ENCODE assay signal across 8 cellular contexts in the genomic region with DNA sequence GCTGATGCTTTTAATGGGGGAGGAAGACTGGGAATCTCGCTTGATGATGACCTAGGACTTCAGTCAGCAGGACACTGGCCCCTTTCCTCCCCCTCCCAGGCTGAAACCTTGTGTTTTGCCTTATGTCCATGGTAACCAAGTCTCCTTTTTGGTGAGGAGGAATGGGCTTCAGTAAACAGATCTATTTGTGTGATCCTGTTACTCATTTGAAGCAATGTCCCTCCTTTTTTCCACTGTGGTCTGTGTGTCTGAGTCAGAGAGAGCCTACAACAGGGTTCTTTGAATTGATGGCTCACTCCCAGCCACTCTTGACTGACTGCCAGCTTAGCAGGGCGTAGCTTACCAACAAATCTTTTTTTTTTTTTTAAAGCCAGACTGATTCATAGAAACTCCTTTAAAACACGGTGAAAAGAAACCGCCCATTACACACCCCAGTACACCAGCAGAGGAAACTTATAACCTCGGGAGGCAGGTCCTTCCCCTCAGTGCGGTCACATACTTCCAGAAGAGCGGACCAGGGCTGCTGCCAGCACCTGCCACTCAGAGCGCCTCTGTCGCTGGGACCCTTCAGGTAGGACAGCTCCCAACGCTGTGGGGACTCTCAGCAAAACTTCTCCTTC. TPM values are rescaled to one million over a fixed set of nuclear protein-coding genes. Genes with fewer than 3 reads are reported as not detected.
DNase-seq lines count a peak whose midpoint lies in the region; ATAC-seq and TF ChIP-seq lines count a peak whose summit lies in the region.

A gene with protein sequence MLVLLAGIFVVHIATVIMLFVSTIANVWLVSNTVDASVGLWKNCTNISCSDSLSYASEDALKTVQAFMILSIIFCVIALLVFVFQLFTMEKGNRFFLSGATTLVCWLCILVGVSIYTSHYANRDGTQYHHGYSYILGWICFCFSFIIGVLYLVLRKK (plus strand): TSS at position 425 of the 620 bp plus-strand sequence. CDS start 14,785 bp downstream, outside the sequence.

- peak within 1 kb of the TSS; percentile 19 for H2AFZ ChIP-seq in HCT116 (ENCODE audit: low read depth, low read length, poor library complexity, severe bottlenecking)

- peak within 1 kb of the TSS; percentile 79 for H3K27ac Mint-ChIP-seq in activated CD4-positive, alpha-beta memory T cell treated with anti-CD3 and anti-CD28 coated beads, Interleukin-2, amount 10 ng/mL, durations not matched to agents 7 days and 5 days

- peak within 1 kb of the TSS; percentile 77 for H3K9ac ChIP-seq in HCT116 (ENCODE audit: low read length)
- H3K9ac ChIP-seq in duodenal mucosa (ENCODE audit: low read depth in 1 of 2, low read length in 2 of 2), result peak within 1 kb of the TSS; percentile 61 to 82

- no peaks in the 10 kb centered on the region for H3K9me3 ChIP-seq in HCT116 (ENCODE audit: control insufficient read depth in 1 of 2, insufficient read depth in 1 of 2, low read depth in 1 of 2, low read length in 2 of 2)
- no peaks in the 10 kb centered on the region for H3K9me3 ChIP-seq in duodenal mucosa (ENCODE audit: control insufficient read depth in 1 of 2, low read length in 2 of 2)

- H3K27me3 ChIP-seq in HCT116 (ENCODE audit: insufficient read depth, low read length), result no peaks in the 10 kb centered on the region
- no peaks in the 10 kb centered on the region for H3K27me3 ChIP-seq in duodenal mucosa (ENCODE audit: control insufficient read depth in 1 of 2, insufficient read depth in 2 of 2, low read length in 2 of 2)

- no peaks in the 10 kb centered on the region for H4K20me1 ChIP-seq in HCT116 (ENCODE audit: insufficient read depth)

- BruUV-seq in HCT116 (replicated peaks; lab: Mats Ljungman, UMichigan), result no TSS peak

- peak within 1 kb of the TSS; percentile 78 for H3K4me3 Mint-ChIP-seq in activated CD4-positive, alpha-beta memory T cell treated with anti-CD3 and anti-CD28 coated beads, Interleukin-2, amount 10 ng/mL, durations not matched to agents 7 days and 5 days

- peak within 1 kb of the TSS; percentile 64 for H3K27ac ChIP-seq in HCT116 (ENCODE audit: low read depth, low read length)
- peak within 1 kb of the TSS; percentile 82 for H3K27ac ChIP-seq in duodenal mucosa (ENCODE audit: low read depth, low read length)

- H3K27me3 Mint-ChIP-seq in activated CD4-positive, alpha-beta memory T cell treated with anti-CD3 and anti-CD28 coated beads, Interleukin-2, amount 10 ng/mL, durations not matched to agents 7 days and 5 days, result peaks cover 5% of the 10 kb centered on the region

- peak within 1 kb of the TSS; percentile 60 to 74 for H3K4me3 ChIP-seq in HCT116 (replicated peaks in 1 of 2; ENCODE audit: low read depth in 1 of 2, low read length in 2 of 2)
- H3K4me3 ChIP-seq in duodenal mucosa (ENCODE audit: low read depth in 1 of 2, low read length in 2 of 2), result peak within 1 kb of the TSS; percentile 62 to 75

- H3K79me2 ChIP-seq in HCT116 (ENCODE audit: insufficient read depth, low read length), result peaks cover 48% of the 10 kb centered on the region

- intact Hi-C loops in HCT116 (cut with micrococcal nuclease), result no loop called here

- peaks cover 16% of the 10 kb centered on the region for H3K36me3 Mint-ChIP-seq in activated CD4-positive, alpha-beta memory T cell treated with anti-CD3 and anti-CD28 coated beads, Interleukin-2, amount 10 ng/mL, durations not matched to agents 7 days and 5 days (ENCODE audit: low read depth)

- TF ChIP-seq RAD21 in HCT116 (IDR thresholded peaks at IDR 0.05; ENCODE audit: low read depth), result peak; percentile 45; the same call in 1 of the 2 replicates

- H3K4me2 ChIP-seq in HCT116 (ENCODE audit: low read length), result peak within 1 kb of the TSS; percentile 88

- DNase-seq in GM03348 (ENCODE audit: low spot score) (peak; percentile 85), HCT116 (ENCODE audit: low read depth, low spot score) (peak; percentile 98), NAMALWA (ENCODE audit: low spot score) (peak; percentile 48), mesenteric fat pad (ENCODE audit: low spot score) (peak; percentile 93), SK-N-DZ (ENCODE audit: low spot score) (no peak)
- DNase-seq in activated CD4-positive, alpha-beta memory T cell treated with anti-CD3 and anti-CD28 coated beads, Interleukin-2, amount 10 ng/mL, durations not matched to agents 7 days and 5 days, result peak; percentile 83
- peak; percentile 41 to 79 for DNase-seq in stimulated activated CD8-positive, alpha-beta memory T cell treated with anti-CD3 and anti-CD28 coated beads, Interleukin-15, amount 100 ng/mL, for 4 hours (ENCODE audit: low read depth in 2 of 2)

- peak; percentile 88 for ATAC-seq in HCT116

- H3K4me1 ChIP-seq in HCT116 (ENCODE audit: control insufficient read depth in 1 of 2, insufficient read depth in 2 of 2, low read length in 2 of 2), result peaks cover 33 to 71% of the 10 kb centered on the region in 2 experiments
- H3K4me1 ChIP-seq in duodenal mucosa (ENCODE audit: control insufficient read depth in 1 of 2, insufficient read depth in 2 of 2, low read length in 2 of 2), result peaks cover 20 to 26% of the 10 kb centered on the region in 2 donors

- H3K9me2 ChIP-seq in HCT116 (ENCODE audit: insufficient read depth), result no peaks in the 10 kb centered on the region

- TF ChIP-seq POLR2A in HCT116 (IDR thresholded peaks at IDR 0.05; ENCODE audit: borderline replicate concordance, extremely low read depth, insufficient read depth, insufficient read length), result no peak

- POLR2A ChIA-PET in HCT116 (lab: Charles Lee), result interaction anchor here (0.6 to 1.9 kb wide), 12 partner anchors 10 to 298 kb away, joined by 3 to 8 read pairs (median 4); no protein-coding TSS in a partner anchor
- POLR2A ChIA-PET in activated CD4-positive, alpha-beta memory T cell treated with anti-CD3 and anti-CD28 coated beads, Interleukin-2, amount 10 ng/mL, durations not matched to agents 7 days and 5 days (lab: Charles Lee), result interaction anchor here (0.9 to 2.3 kb wide), 12 partner anchors 9 to 97 kb away, joined by 3 to 30 read pairs (median 6); no protein-coding TSS in a partner anchor

- CTCF ChIA-PET in HCT116 (lab: Charles Lee), result interaction anchor here (0.9 to 1.1 kb wide), 4 partner anchors 14 to 971 kb away, joined by 3 read pairs; no protein-coding TSS in a partner anchor
- CTCF ChIA-PET in activated CD4-positive, alpha-beta memory T cell treated with anti-CD3 and anti-CD28 coated beads, Interleukin-2, amount 10 ng/mL, durations not matched to agents 7 days and 5 days (lab: Charles Lee), result interaction anchor here (0.7 to 2.0 kb wide), 10 partner anchors 8 to 383 kb away, joined by 3 to 21 read pairs (median 4); no protein-coding TSS in a partner anchor

- H3K36me3 ChIP-seq in HCT116 (ENCODE audit: control insufficient read depth in 1 of 2, insufficient read depth in 2 of 2, low read length in 2 of 2) (peaks cover 0 to 11% of the 10 kb centered on the region in 2 experiments; a peak in 1 of 4 replicates), duodenal mucosa (ENCODE audit: control insufficient read depth in 1 of 2, insufficient read depth in 2 of 2, low read length in 2 of 2) (no peaks in the 10 kb centered on the region)

- H3K9me3 Mint-ChIP-seq in activated CD4-positive, alpha-beta memory T cell treated with anti-CD3 and anti-CD28 coated beads, Interleukin-2, amount 10 ng/mL, durations not matched to agents 7 days and 5 days, result no peaks in the 10 kb centered on the region

- peaks cover 70% of the 10 kb centered on the region for H3K4me1 Mint-ChIP-seq in activated CD4-positive, alpha-beta memory T cell treated with anti-CD3 and anti-CD28 coated beads, Interleukin-2, amount 10 ng/mL, durations not matched to agents 7 days and 5 days

- TF ChIP-seq CTCF in HCT116 (IDR thresholded peaks at IDR 0.05 in 2 of 3, conservative IDR thresholded peaks at IDR 0.05 in 1 of 3; ENCODE audit: borderline replicate concordance in 1 of 3, insufficient read depth in 1 of 3, low read depth in 2 of 3, low read length in 2 of 3), result no peak

- RAD21 ChIA-PET in HCT116 (lab: Charles Lee; ENCODE audit: low non-redundant PET in 1 of 2, low total read pairs in 2 of 2, uncharacterized antibody in 2 of 2, unreplicated experiment in 2 of 2), result interaction anchor here in 1 of 2 experiments (1.6 kb wide), 1 partner anchor 10 kb away, joined by 4 read pairs; no protein-coding TSS in a partner anchor

TF ChIP-seq in HCT116, 20 proteins besides CTCF, POLR2A, EP300 and RAD21 (continues in another document):
- no peak for TF ChIP-seq EZH2phosphoT487 (IDR thresholded peaks at IDR 0.05; ENCODE audit: borderline replicate concordance)
- TF ChIP-seq REST (IDR thresholded peaks at IDR 0.05; ENCODE audit: low read depth), result no peak
- no peak for TF ChIP-seq ZNF274 (IDR thresholded peaks at IDR 0.05; ENCODE audit: low read depth, low read length)
- TF ChIP-seq CBX3 (IDR thresholded peaks at IDR 0.05; ENCODE audit: low read depth), result peak; percentile 82
- peak; percentile 96 for TF ChIP-seq POLR2AphosphoS5 (IDR thresholded peaks at IDR 0.05; ENCODE audit: low read depth, low read length)

RNA-seq across cellular contexts. Expression of the gene that starts here (rescaled TPM):
- total RNA-seq in HCT116 (2021; ENCODE audit: unreplicated experiment) (110 TPM), mesenteric fat pad (1,519 TPM)
- 170 and 244 TPM in 2 replicates for polyA plus RNA-seq in HCT116 (2012)
- 100 to 1,000 TPM in 1 of 2 experiments, 10 to 100 TPM in 1; 90.4 to 101 TPM for total RNA-seq in activated CD4-positive, alpha-beta memory T cell treated with anti-CD3 and anti-CD28 coated beads, Interleukin-2, amount 10 ng/mL, durations not matched to agents 7 days and 5 days
- 0.02 TPM in 1 of 2 replicates, not detected in the other for polyA plus RNA-seq in SK-N-DZ (2014; cell fraction: cytosol; rRNA removed)
- 0.06 TPM in 1 of 2 replicates, not detected in the other for polyA plus RNA-seq in SK-N-DZ (2014; cell fraction: nucleus; rRNA removed)

Comparison
In these comparisons a context has a peak if more than half of its experiments do, and no peak if none do; other contexts are left out.
1. RNA of the gene that starts here (total RNA-seq): 1,519 TPM in mesenteric fat pad (single experiment); 110 TPM in HCT116 (single experiment) and 90.4 to 101 TPM in activated CD4-positive, alpha-beta memory T cell treated with anti-CD3 and anti-CD28 coated beads, Interleukin-2, amount 10 ng/mL, durations not matched to agents 7 days and 5 days; every median in the first group is over 10 times any median in the second.